25 cellular contexts compared by ENCODE assay signal in the genomic region with DNA sequence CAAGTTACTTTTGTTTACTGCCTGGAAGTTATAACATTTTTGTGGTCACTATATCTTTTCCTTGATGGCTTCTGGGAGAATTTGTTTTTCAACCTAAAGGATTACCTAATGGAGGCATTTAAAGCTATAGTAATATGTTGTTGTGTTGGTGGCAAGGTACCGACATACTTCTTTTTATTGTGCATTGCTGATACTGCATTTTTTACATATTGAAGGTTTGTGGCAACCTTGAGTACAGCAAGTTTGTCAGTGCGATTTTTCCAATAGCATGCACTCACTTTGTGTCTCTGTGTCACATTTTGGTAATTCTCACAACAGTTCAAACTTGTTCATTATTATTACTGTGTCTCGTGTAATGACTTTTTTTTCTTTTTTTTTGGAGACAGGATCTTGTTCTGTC.
DNase-seq lines count a peak whose midpoint lies in the region; ATAC-seq, FAIRE-seq and TF ChIP-seq lines count a peak whose summit lies in the region.
"Had no signal": no experiment of that assay in that cellular context is flagged by ENCODE, and none has a peak within 500 bp of the region (broad histone marks: within the 10 kb centered on the region; RNA-seq: fewer than 3 reads in every experiment).

No MANE protein-coding gene starts in this region.

- H3F3A ChIP-seq in smooth muscle cell (ENCODE audit: low read depth): no peaks in the 10 kb centered on the region

- H3K79me2 ChIP-seq in HepG2 (ENCODE audit: insufficient read depth, low read length) (no peaks in the 10 kb centered on the region), smooth muscle cell (ENCODE audit: low read depth) (no peaks in the 10 kb centered on the region)

- H3K4me3 ChIP-seq in HepG2 (replicated peaks in 1 of 3; ENCODE audit: insufficient read depth in 1 of 3, low read depth in 2 of 3, low read length in 3 of 3): no peak overlapping the region
- no peak overlapping the region for H3K4me3 ChIP-seq in right lobe of liver
- no peak overlapping the region for H3K4me3 ChIP-seq in IMR-90 (ENCODE audit: insufficient read depth, low read depth, low read length)
- H3K4me3 ChIP-seq in smooth muscle cell: no peak overlapping the region
- H3K4me3 ChIP-seq: BLaER1, GM12878 had no signal

- no peak overlapping the region for H3K14ac ChIP-seq in IMR-90 (replicated peaks; ENCODE audit: low read depth, low read length)

- no peaks in the 10 kb centered on the region for H3K36me3 Mint-ChIP-seq in activated CD4-positive, alpha-beta memory T cell treated with anti-CD3 and anti-CD28 coated beads, Interleukin-2, amount 10 ng/mL, durations not matched to agents 7 days and 5 days (ENCODE audit: low read depth)
- H3K36me3 Mint-ChIP-seq: CD14-positive monocyte; CD4-positive, alpha-beta memory T cell; CD4-positive, CD25-positive, alpha-beta regulatory T cell; CD8-positive, alpha-beta memory T cell had no signal

- H3K9me3 ChIP-seq in HepG2 (ENCODE audit: low read length) (no peaks in the 10 kb centered on the region), right lobe of liver (no peaks in the 10 kb centered on the region), IMR-90 (ENCODE audit: control insufficient read depth, insufficient read depth, low read length) (peaks cover 6% of the 10 kb centered on the region), smooth muscle cell (replicated peaks; ENCODE audit: low read depth) (no peaks in the 10 kb centered on the region)
- H3K9me3 ChIP-seq: BE2C, BLaER1 had no signal

- no peak overlapping the region for H4K8ac ChIP-seq in IMR-90 (ENCODE audit: low read depth in 2 of 2, low read length in 2 of 2)

- H3K27ac ChIP-seq in HepG2 (ENCODE audit: extremely low read length, insufficient read depth, low read length) (no peak overlapping the region), right lobe of liver (no peak overlapping the region), IMR-90 (ENCODE audit: insufficient read depth, low read length) (no peak overlapping the region), smooth muscle cell (ENCODE audit: low read depth) (no peak overlapping the region)
- H3K27ac ChIP-seq: 22Rv1, BLaER1 had no signal

- H2BK15ac ChIP-seq in IMR-90 (ENCODE audit: low read depth, low read length): no peak overlapping the region

- H3K27me3 Mint-ChIP-seq in activated CD4-positive, alpha-beta memory T cell treated with anti-CD3 and anti-CD28 coated beads, Interleukin-2, amount 10 ng/mL, durations not matched to agents 7 days and 5 days: no peaks in the 10 kb centered on the region
- H3K27me3 Mint-ChIP-seq: CD4-positive, alpha-beta memory T cell; CD4-positive, CD25-positive, alpha-beta regulatory T cell had no signal

- FAIRE-seq in HepG2 (lab: Jason Lieb, UNC): no peak
- FAIRE-seq: GM12878, GM18507 had no signal

- in situ Hi-C loops in HepG2 (cut with HindIII; ENCODE audit: extremely low pct_ligation_motif_present, low pct_unique_long_range_greater_than_20kb) (no loop called here), IMR-90 (cut with MboI; ENCODE audit: low sequenced_read_pairs) (no loop called here)

- H3K36me3 ChIP-seq in HepG2 (replicated peaks in 1 of 2; ENCODE audit: control insufficient read depth in 1 of 2, insufficient read depth in 2 of 2, low read length in 2 of 2): no peaks in the 10 kb centered on the region
- no peaks in the 10 kb centered on the region for H3K36me3 ChIP-seq in right lobe of liver
- no peaks in the 10 kb centered on the region for H3K36me3 ChIP-seq in IMR-90 (ENCODE audit: control insufficient read depth, insufficient read depth, low read length)
- H3K36me3 ChIP-seq in smooth muscle cell (ENCODE audit: low read depth): no peaks in the 10 kb centered on the region
- H3K36me3 ChIP-seq: BE2C, BLaER1 had no signal

- TF ChIP-seq POLR2A in HepG2 (IDR thresholded peaks at IDR 0.05; ENCODE audit: insufficient read depth in 1 of 2, low read depth in 2 of 2, low read length in 2 of 2) (no peak), right lobe of liver (IDR thresholded peaks at IDR 0.05) (no peak), IMR-90 (IDR thresholded peaks at IDR 0.05; ENCODE audit: low read depth, low read length) (no peak)

- no peak for DNase-seq in HepG2 (ENCODE audit: low spot score)
- DNase-seq in right lobe of liver: no peak
- no peak for DNase-seq in IMR-90
- no peak for DNase-seq in smooth muscle cell (lab: John Stamatoyannopoulos, UW; ENCODE audit: unreplicated experiment)
- DNase-seq in activated CD4-positive, alpha-beta memory T cell treated with anti-CD3 and anti-CD28 coated beads, Interleukin-2, amount 10 ng/mL, durations not matched to agents 7 days and 5 days: no peak
- DNase-seq: ACHN; BE2C; C1 segment of cervical spinal cord; CD4-positive, alpha-beta memory T cell; CD4-positive, CD25-positive, alpha-beta regulatory T cell; CD8-positive, alpha-beta memory T cell; COR-L47; DMS 273 treated with DMSO at 0.1 percent for 48 hours; DMS153; DMS53; DMS79; DND-41; EL; GDM1 had no signal

- TF ChIP-seq EP300 in HepG2 (IDR thresholded peaks at IDR 0.05; ENCODE audit: low read depth in 2 of 2, low read length in 2 of 2): no peak
- no peak for TF ChIP-seq EP300 in HepG2 (CRISPR knock-in tag; IDR thresholded peaks at IDR 0.05; ENCODE audit: borderline replicate concordance)

- no peak overlapping the region for H3K9ac ChIP-seq in HepG2 (ENCODE audit: insufficient read depth, low read depth, low read length)
- no peak overlapping the region for H3K9ac ChIP-seq in IMR-90 (ENCODE audit: low read depth, low read length)
- H3K9ac ChIP-seq in smooth muscle cell (ENCODE audit: low read depth): no peak overlapping the region
- H3K9ac ChIP-seq: BLaER1 had no signal

- H3K56ac ChIP-seq in IMR-90 (ENCODE audit: extremely low read depth, insufficient read depth, low read length): no peak overlapping the region

- H2BK120ac ChIP-seq in IMR-90 (ENCODE audit: low read depth, low read length): no peak overlapping the region

- H4K20me1 ChIP-seq in HepG2 (ENCODE audit: insufficient read depth, low read length): no peaks in the 10 kb centered on the region
- no peaks in the 10 kb centered on the region for H4K20me1 ChIP-seq in IMR-90 (ENCODE audit: insufficient read depth, low read length)
- no peaks in the 10 kb centered on the region for H4K20me1 ChIP-seq in smooth muscle cell (ENCODE audit: low read depth)
- H4K20me1 ChIP-seq: BLaER1 had no signal

- H3K18ac ChIP-seq in IMR-90 (ENCODE audit: low read depth, low read length): no peak overlapping the region

- H4K5ac ChIP-seq in IMR-90 (ENCODE audit: low read depth, low read length): no peak overlapping the region

- no peak overlapping the region for H2AK9ac ChIP-seq in IMR-90 (replicated peaks; ENCODE audit: low read depth, low read length, poor library complexity)

- no peaks in the 10 kb centered on the region for H3K27me3 ChIP-seq in HepG2 (ENCODE audit: control insufficient read depth in 1 of 2, insufficient read depth in 2 of 2, low read length in 2 of 2)
- H3K27me3 ChIP-seq in right lobe of liver: no peaks in the 10 kb centered on the region
- no peaks in the 10 kb centered on the region for H3K27me3 ChIP-seq in IMR-90 (ENCODE audit: control insufficient read depth, insufficient read depth, low read length)
- H3K27me3 ChIP-seq in smooth muscle cell (ENCODE audit: low read depth): no peaks in the 10 kb centered on the region
- H3K27me3 ChIP-seq: BE2C, BLaER1 had no signal

- WGBS in HepG2 (ENCODE audit: low lambda C conversion rate): 0% methylated on average over 3 of the region's 3 CpGs
- 71% methylated on average over 3 of the region's 3 CpGs for WGBS in right lobe of liver (ENCODE audit: insufficient coverage, low coverage, low lambda C conversion rate, missing lambda C conversion rate)
- WGBS in IMR-90 (ENCODE audit: extremely low coverage in 2 of 2, insufficient read length in 1 of 2), 2 experiments: no CpG with 5 or more reads among the region's 3 CpGs
- WGBS in smooth muscle cell (ENCODE audit: low lambda C conversion rate): 76% methylated on average over 3 of the region's 3 CpGs

- POLR2A ChIA-PET in HepG2 (lab: Yijun Ruan, JAX) (no interaction called here), IMR-90 (lab: Charles Lee; ENCODE audit: unreplicated experiment) (no interaction called here)
- POLR2A ChIA-PET in activated CD4-positive, alpha-beta memory T cell treated with anti-CD3 and anti-CD28 coated beads, Interleukin-2, amount 10 ng/mL, durations not matched to agents 7 days and 5 days (lab: Charles Lee): no interaction called here

- no peak overlapping the region for H3K23ac ChIP-seq in IMR-90 (ENCODE audit: low read depth, low read length)

- ATAC-seq in HepG2 (no peak), right lobe of liver (no peak), IMR-90 (ENCODE audit: low read depth) (no peak), GM21390 (IDR thresholded peaks at IDR 0.05; ENCODE audit: unreplicated experiment) (no peak)
- ATAC-seq: GM12878 had no signal

- CTCF ChIA-PET in HepG2 (lab: Yijun Ruan, JAX; ENCODE audit: low intra/inter-chr PET ratio, low total read pairs): no interaction called here
- CTCF ChIA-PET in IMR-90 (lab: Yijun Ruan, JAX): interaction anchor here (0.6 kb wide), 1 partner anchor 998 kb away, joined by 4 read pairs; no protein-coding TSS in a partner anchor
- CTCF ChIA-PET in activated CD4-positive, alpha-beta memory T cell treated with anti-CD3 and anti-CD28 coated beads, Interleukin-2, amount 10 ng/mL, durations not matched to agents 7 days and 5 days (lab: Charles Lee): no interaction called here

- BruUV-seq in HepG2 (replicated peaks; lab: Mats Ljungman, UMichigan) (no TSS peak), IMR-90 (replicated peaks; lab: Mats Ljungman, UMichigan) (no TSS peak)

- H2AFZ ChIP-seq in HepG2 (ENCODE audit: low read length) (no peak overlapping the region), IMR-90 (replicated peaks; ENCODE audit: low read length, poor library complexity) (no peak overlapping the region), smooth muscle cell (ENCODE audit: low read depth) (no peak overlapping the region)

- intact Hi-C loops in HepG2 (cut with micrococcal nuclease; ENCODE audit: unreplicated experiment): no loop called here
- intact Hi-C loops in right lobe of liver (cut with DNase I): no loop called here
- intact Hi-C loops in IMR-90 (cut with micrococcal nuclease): no loop called here

- H2BK5ac ChIP-seq in IMR-90 (ENCODE audit: low read depth, low read length, poor library complexity, severe bottlenecking): no peak overlapping the region

- H3K4me1 Mint-ChIP-seq in activated CD4-positive, alpha-beta memory T cell treated with anti-CD3 and anti-CD28 coated beads, Interleukin-2, amount 10 ng/mL, durations not matched to agents 7 days and 5 days: no peaks in the 10 kb centered on the region
- H3K4me1 Mint-ChIP-seq: CD14-positive monocyte; CD4-positive, alpha-beta memory T cell; CD4-positive, CD25-positive, alpha-beta regulatory T cell; CD8-positive, alpha-beta memory T cell had no signal

- no peak overlapping the region for H3K4ac ChIP-seq in IMR-90 (ENCODE audit: low read depth, low read length)

- H3K9me3 Mint-ChIP-seq in activated CD4-positive, alpha-beta memory T cell treated with anti-CD3 and anti-CD28 coated beads, Interleukin-2, amount 10 ng/mL, durations not matched to agents 7 days and 5 days: peaks cover 3% of the 10 kb centered on the region

- TF ChIP-seq RAD21 in HepG2 (CRISPR knock-in tag; IDR thresholded peaks at IDR 0.05): no peak
- no peak for TF ChIP-seq RAD21 in IMR-90 (IDR thresholded peaks at IDR 0.05; ENCODE audit: low read length)

- no peak overlapping the region for H4K91ac ChIP-seq in IMR-90 (ENCODE audit: insufficient read depth, low read depth, low read length)

- no peaks in the 10 kb centered on the region for H3K79me1 ChIP-seq in IMR-90 (ENCODE audit: low read depth in 1 of 2, low read length in 2 of 2)

- H3K9me1 ChIP-seq in IMR-90 (ENCODE audit: insufficient read depth, low read length): no peaks in the 10 kb centered on the region

- no peaks in the 10 kb centered on the region for H3K4me1 ChIP-seq in HepG2 (ENCODE audit: insufficient read depth, low read length)
- no peaks in the 10 kb centered on the region for H3K4me1 ChIP-seq in right lobe of liver
- H3K4me1 ChIP-seq in IMR-90 (ENCODE audit: control insufficient read depth, insufficient read depth, low read length): no peaks in the 10 kb centered on the region
- no peaks in the 10 kb centered on the region for H3K4me1 ChIP-seq in smooth muscle cell (ENCODE audit: low read depth)
- H3K4me1 ChIP-seq: BE2C, BLaER1 had no signal

- H3K4me3 Mint-ChIP-seq in activated CD4-positive, alpha-beta memory T cell treated with anti-CD3 and anti-CD28 coated beads, Interleukin-2, amount 10 ng/mL, durations not matched to agents 7 days and 5 days: no peak overlapping the region
- H3K4me3 Mint-ChIP-seq: CD14-positive monocyte; CD4-positive, alpha-beta memory T cell; CD4-positive, CD25-positive, alpha-beta regulatory T cell; CD8-positive, alpha-beta memory T cell had no signal

- H3K4me2 ChIP-seq in HepG2 (ENCODE audit: low read depth, low read length) (no peak overlapping the region), IMR-90 (ENCODE audit: low read depth, low read length) (no peak overlapping the region), smooth muscle cell (peak overlapping the region; percentile 6)
- H3K4me2 ChIP-seq: BLaER1 had no signal

- H2AK5ac ChIP-seq in IMR-90 (ENCODE audit: low read depth, low read length): no peak overlapping the region

- H3K27ac Mint-ChIP-seq in activated CD4-positive, alpha-beta memory T cell treated with anti-CD3 and anti-CD28 coated beads, Interleukin-2, amount 10 ng/mL, durations not matched to agents 7 days and 5 days: no peak overlapping the region
- H3K27ac Mint-ChIP-seq: CD14-positive monocyte; CD4-positive, alpha-beta memory T cell; CD8-positive, alpha-beta memory T cell had no signal

- no peak overlapping the region for H2BK20ac ChIP-seq in IMR-90 (ENCODE audit: low read depth, low read length)

- dilution Hi-C loops in IMR-90 (cut with HindIII; ENCODE audit: low sequenced_read_pairs, unreplicated experiment): no loop called here

- no peak for TF ChIP-seq CTCF in HepG2 (CRISPR knock-in tag; IDR thresholded peaks at IDR 0.05)
- TF ChIP-seq CTCF in right lobe of liver (IDR thresholded peaks at IDR 0.05): no peak
- no peak for TF ChIP-seq CTCF in IMR-90 (conservative IDR thresholded peaks at IDR 0.05; ENCODE audit: low read depth, low read length)
- no peak for TF ChIP-seq CTCF in smooth muscle cell (IDR thresholded peaks at IDR 0.05; ENCODE audit: borderline replicate concordance, insufficient read depth, poor library complexity, severe bottlenecking)
